Comparison of ENCODE assay signal across 12 cellular contexts in the genomic region with DNA sequence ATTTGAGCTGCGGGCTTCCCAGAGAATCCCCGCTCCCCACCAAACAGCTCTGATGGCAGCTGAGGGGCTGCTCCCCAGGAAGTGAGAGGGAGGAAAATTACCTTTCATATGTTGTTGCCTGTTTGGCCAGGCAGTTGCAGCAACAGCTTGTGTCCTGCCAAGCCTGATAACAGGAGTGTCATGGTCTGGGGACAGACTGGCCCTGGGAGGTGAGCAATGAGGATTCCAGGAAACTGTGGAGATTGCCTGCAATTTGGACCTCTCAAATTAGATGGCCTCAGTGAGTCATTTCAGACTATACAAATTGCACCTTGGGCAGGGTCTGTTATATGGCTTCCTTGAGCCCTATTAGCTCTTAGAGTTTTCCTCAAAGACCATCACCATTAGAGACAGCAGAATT.
"Had no signal": no experiment of that assay in that cellular context is flagged by ENCODE, and none has a peak within 500 bp of the region (broad histone marks: within the 10 kb centered on the region; RNA-seq: fewer than 3 reads in every experiment).

No MANE protein-coding gene starts in this region.

- DNase-seq: activated CD4-positive, alpha-beta T cell treated with anti-CD3 and anti-CD28 coated beads for 4 hours; activated CD8-positive, alpha-beta memory T cell treated with anti-CD3 and anti-CD28 coated beads, Interleukin-2, amount 50 U/mL, for 4 hours; activated CD8-positive, alpha-beta T cell treated with anti-CD3 and anti-CD28 coated beads for 36 hours; activated naive CD4-positive, alpha-beta T cell treated with Interleukin-2 at 50 U/mL for 16 hours; dermis blood vessel endothelial cell; ovary; stimulated activated CD4-positive, alpha-beta T cell treated with anti-CD3 and anti-CD28 coated beads, Interleukin-4, amount 100 ng/mL, for 1 hour; stimulated activated CD8-positive, alpha-beta memory T cell treated with anti-CD3 and anti-CD28 coated beads, Interleukin-4, amount 100 ng/mL, for 48 hours; T-cell; T1000; testis had no signal

- ATAC-seq: activated CD8-positive, alpha-beta T cell treated with anti-CD3 and anti-CD28 coated beads for 36 hours; T-cell had no signal

- H3K4me3 ChIP-seq: ovary, testis had no signal

- H3K36me3 ChIP-seq: ovary had no signal

- H3K9me3 ChIP-seq: ovary, testis had no signal

- H3K27ac ChIP-seq: ovary, testis, VCaP had no signal

- H3K27me3 ChIP-seq: ovary, testis had no signal

- H3K4me1 ChIP-seq: testis had no signal
